Comparison of ENCODE assay signal across 13 cellular contexts in the genomic region with DNA sequence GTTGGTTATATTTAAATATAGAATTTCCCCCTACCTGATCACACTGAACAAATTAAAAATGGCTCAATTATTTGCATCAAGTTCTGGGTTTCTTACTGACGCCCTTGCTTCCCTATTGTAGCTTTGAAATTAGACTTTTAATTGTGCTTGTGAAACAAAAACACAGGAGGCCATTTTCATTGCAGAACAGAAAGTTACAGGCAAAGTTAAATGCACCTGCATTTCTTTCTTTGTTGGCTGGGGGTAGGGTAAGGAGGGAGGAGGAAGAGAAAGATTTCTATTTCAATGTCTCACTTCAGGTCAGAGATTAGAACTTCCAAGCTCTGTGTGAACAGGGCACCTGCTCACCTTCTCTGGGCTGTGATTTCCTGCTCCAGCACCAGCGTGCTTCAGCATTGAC.
DNase-seq lines count a peak whose midpoint lies in the region; ATAC-seq and TF ChIP-seq lines count a peak whose summit lies in the region.
"Had no signal": no experiment of that assay in that cellular context is flagged by ENCODE, and none has a peak within 500 bp of the region (broad histone marks: within the 10 kb centered on the region; RNA-seq: fewer than 3 reads in every experiment).

No MANE protein-coding gene starts in this region.

- peak; percentile 26 for DNase-seq in esophagus muscularis mucosa (ENCODE audit: extremely low spot score)
- no peak for DNase-seq in osteoblast (ENCODE audit: insufficient read length, low spot score, missing footprints)
- no peak for DNase-seq in brain microvascular endothelial cell
- no peak for DNase-seq in right cardiac atrium
- DNase-seq in stimulated activated CD4-positive, alpha-beta T cell treated with anti-CD3 and anti-CD28 coated beads, Interleukin-4, amount 100 ng/mL, for 24 hours: no peak
- DNase-seq: body of pancreas; CD4-positive, alpha-beta T cell; lower lobe of right lung; MG63; substantia nigra had no signal

- intact Hi-C loops in esophagus muscularis mucosa (cut with DNase I) (no loop called here), right cardiac atrium (cut with DNase I) (no loop called here)

- in situ Hi-C loops in brain microvascular endothelial cell (cut with HindIII; ENCODE audit: low pct_ligation_motif_present, low sequenced_read_pairs): no loop called here

- no peaks in the 10 kb centered on the region for H3K9me3 ChIP-seq in esophagus muscularis mucosa
- H3K9me3 ChIP-seq in osteoblast (ENCODE audit: low read depth, low read length): no peaks in the 10 kb centered on the region
- no peaks in the 10 kb centered on the region for H3K9me3 ChIP-seq in right cardiac atrium (ENCODE audit: control insufficient read depth, low read length)
- H3K9me3 ChIP-seq: body of pancreas, lower lobe of right lung, MG63 had no signal

- H3K27me3 ChIP-seq in esophagus muscularis mucosa (no peaks in the 10 kb centered on the region), osteoblast (ENCODE audit: insufficient read depth, low read length) (no peaks in the 10 kb centered on the region), brain microvascular endothelial cell (replicated peaks) (no peaks in the 10 kb centered on the region), right cardiac atrium (ENCODE audit: control insufficient read depth, insufficient read depth) (no peaks in the 10 kb centered on the region)
- H3K27me3 ChIP-seq: body of pancreas, MG63 had no signal

- H3K36me3 ChIP-seq in esophagus muscularis mucosa (no peaks in the 10 kb centered on the region), osteoblast (ENCODE audit: insufficient read depth, low read length) (no peaks in the 10 kb centered on the region), brain microvascular endothelial cell (replicated peaks) (no peaks in the 10 kb centered on the region)
- H3K36me3 ChIP-seq: lower lobe of right lung, MG63 had no signal

- no peaks in the 10 kb centered on the region for H4K20me1 ChIP-seq in osteoblast (ENCODE audit: insufficient read depth, low read length)

- WGBS in esophagus muscularis mucosa: 79% methylated on average over 2 of the region's 2 CpGs
- 68% methylated on average over 2 of the region's 2 CpGs for WGBS in right cardiac atrium

- H3K4me3 ChIP-seq in esophagus muscularis mucosa: no peak overlapping the region
- no peak overlapping the region for H3K4me3 ChIP-seq in osteoblast (ENCODE audit: insufficient read depth, low read length)
- no peak overlapping the region for H3K4me3 ChIP-seq in brain microvascular endothelial cell (ENCODE audit: low read depth, low read length)
- no peak overlapping the region for H3K4me3 ChIP-seq in right cardiac atrium (ENCODE audit: low read length)
- H3K4me3 ChIP-seq: body of pancreas, lower lobe of right lung, MG63 had no signal

- TF ChIP-seq CTCF in esophagus muscularis mucosa (IDR thresholded peaks at IDR 0.05): no peak
- TF ChIP-seq CTCF in osteoblast (IDR thresholded peaks at IDR 0.05; ENCODE audit: extremely low read depth, low read depth, low read length): no peak
- no peak for TF ChIP-seq CTCF in brain microvascular endothelial cell (IDR thresholded peaks at IDR 0.05; ENCODE audit: low read depth, low read length, missing control alignments)

- no peak for TF ChIP-seq EP300 in esophagus muscularis mucosa (IDR thresholded peaks at IDR 0.05)

- TF ChIP-seq POLR2A in esophagus muscularis mucosa (IDR thresholded peaks at IDR 0.05; ENCODE audit: low read depth): no peak

- H3K4me1 ChIP-seq in esophagus muscularis mucosa (no peaks in the 10 kb centered on the region), osteoblast (ENCODE audit: insufficient read depth, low read length) (no peaks in the 10 kb centered on the region), right cardiac atrium (ENCODE audit: control insufficient read depth, insufficient read depth, low read length) (no peaks in the 10 kb centered on the region)
- H3K4me1 ChIP-seq: lower lobe of right lung had no signal

- H2AFZ ChIP-seq in osteoblast (ENCODE audit: low read length): no peak overlapping the region

- H3K79me2 ChIP-seq in osteoblast (ENCODE audit: insufficient read depth, low read length): no peaks in the 10 kb centered on the region

- H3K27ac ChIP-seq in esophagus muscularis mucosa (replicated peaks in 1 of 4) (no peak overlapping the region), osteoblast (ENCODE audit: low read depth, low read length) (no peak overlapping the region), brain microvascular endothelial cell (no peak overlapping the region), right cardiac atrium (ENCODE audit: low read length) (no peak overlapping the region)
- H3K27ac ChIP-seq: body of pancreas, lower lobe of right lung had no signal

- peak; percentile 25 for ATAC-seq in GM18508 (IDR thresholded peaks at IDR 0.05; ENCODE audit: insufficient read depth, unreplicated experiment)
- peak; percentile 36 for ATAC-seq in GM21423 (IDR thresholded peaks at IDR 0.05; ENCODE audit: unreplicated experiment)
- peak; percentile 48 for ATAC-seq in HG03135 (IDR thresholded peaks at IDR 0.05; ENCODE audit: unreplicated experiment)
- ATAC-seq in right cardiac atrium: no peak
- ATAC-seq: body of pancreas had no signal

- H3K4me2 ChIP-seq in osteoblast (ENCODE audit: insufficient read depth, low read length): no peak overlapping the region

Comparison
In these comparisons a context has a peak if more than half of its experiments do, and no peak if none do; other contexts are left out.
1. ATAC-seq: peak in GM18508 (single experiment), GM21423 (single experiment) and HG03135 (single experiment); none in right cardiac atrium (0 of 2).